18 cellular contexts compared by ENCODE assay signal in genomic region chr12:81205394-81205793, GRCh38.
DNase-seq lines count a peak whose midpoint lies in the region; ATAC-seq, FAIRE-seq and TF ChIP-seq lines count a peak whose summit lies in the region.
"Had no signal": no experiment of that assay in that cellular context is flagged by ENCODE, and none has a peak within 500 bp of the region (broad histone marks: within the 10 kb centered on the region; RNA-seq: fewer than 3 reads in every experiment).

No MANE protein-coding gene starts in this region.

- peaks cover 3% of the 10 kb centered on the region for H3F3A ChIP-seq in neural cell (ENCODE audit: insufficient read depth, low read length, poor library complexity, severe bottlenecking)

- H3K36me3 ChIP-seq in HUES6 (ENCODE audit: control insufficient read depth, insufficient read depth, low read length) (no peaks in the 10 kb centered on the region), hepatocyte (replicated peaks; ENCODE audit: insufficient read depth, low read depth) (no peaks in the 10 kb centered on the region), neural cell (ENCODE audit: insufficient read depth, low read length) (no peaks in the 10 kb centered on the region), Karpas-422 (ENCODE audit: insufficient read depth, low read length) (no peaks in the 10 kb centered on the region)
- H3K36me3 ChIP-seq: BLaER1 treated with 17β-estradiol and CSF1 and Interleukin-3, amounts not matched to agents 10 nM and 100 nM had no signal

- no peak for TF ChIP-seq EP300 in neural cell (conservative IDR thresholded peaks at IDR 0.05; ENCODE audit: poor library complexity, severe bottlenecking)

- WGBS in hepatocyte (ENCODE audit: low lambda C conversion rate, missing lambda C conversion rate), result 58% methylated on average over 1 of the region's 1 CpG

- H3K27me3 ChIP-seq in HUES6 (ENCODE audit: control insufficient read depth, insufficient read depth, low read length) (no peaks in the 10 kb centered on the region), hepatocyte (no peaks in the 10 kb centered on the region), neural cell (ENCODE audit: insufficient read depth, low read depth, low read length) (no peaks in the 10 kb centered on the region), Karpas-422 (ENCODE audit: low read length) (no peaks in the 10 kb centered on the region)
- H3K27me3 ChIP-seq: BLaER1 treated with 17β-estradiol and CSF1 and Interleukin-3, amounts not matched to agents 10 nM and 100 nM had no signal

- H3K4me1 ChIP-seq in HUES6 (ENCODE audit: control insufficient read depth, insufficient read depth, low read length) (peaks cover 54% of the 10 kb centered on the region), hepatocyte (ENCODE audit: insufficient read depth) (peaks cover 32% of the 10 kb centered on the region), Karpas-422 (ENCODE audit: low read length) (no peaks in the 10 kb centered on the region)

- ATAC-seq in activated CD4-positive, CD25-positive, alpha-beta regulatory T cell treated with anti-CD3 and anti-CD28 coated beads, Interleukin-2, amount 50 U/mL, for 24 hours, result no peak
- ATAC-seq: GM12878 had no signal

- H3K9me3 ChIP-seq in HUES6 (ENCODE audit: control insufficient read depth, insufficient read depth, low read depth, low read length), result no peaks in the 10 kb centered on the region
- H3K9me3 ChIP-seq in hepatocyte (ENCODE audit: low read depth), result no peaks in the 10 kb centered on the region
- H3K9me3 ChIP-seq in neural cell (ENCODE audit: low read length), result no peaks in the 10 kb centered on the region
- no peaks in the 10 kb centered on the region for H3K9me3 ChIP-seq in Karpas-422 (ENCODE audit: low read length)
- H3K9me3 ChIP-seq: BLaER1 treated with 17β-estradiol and CSF1 and Interleukin-3, amounts not matched to agents 10 nM and 100 nM had no signal

- H3K9me2 ChIP-seq in hepatocyte (replicated peaks; ENCODE audit: insufficient read depth) (no peaks in the 10 kb centered on the region), neural cell (ENCODE audit: insufficient read depth, low read length) (no peaks in the 10 kb centered on the region), Karpas-422 (replicated peaks; ENCODE audit: insufficient read depth, low read length) (no peaks in the 10 kb centered on the region)

- no peaks in the 10 kb centered on the region for H3K79me2 ChIP-seq in hepatocyte
- H3K79me2 ChIP-seq in neural cell (replicated peaks; ENCODE audit: insufficient read depth, low read length), result no peaks in the 10 kb centered on the region
- H3K79me2 ChIP-seq in Karpas-422 (ENCODE audit: low read length), result no peaks in the 10 kb centered on the region

- H4K20me1 ChIP-seq in hepatocyte (ENCODE audit: insufficient read depth, poor library complexity, severe bottlenecking) (no peaks in the 10 kb centered on the region), neural cell (ENCODE audit: insufficient read depth) (no peaks in the 10 kb centered on the region), Karpas-422 (ENCODE audit: insufficient read depth, low read depth, low read length) (no peaks in the 10 kb centered on the region)
- H4K20me1 ChIP-seq: BLaER1 treated with 17β-estradiol and CSF1 and Interleukin-3, amounts not matched to agents 10 nM and 100 nM had no signal

- H3K4me3 ChIP-seq in HUES6 (ENCODE audit: low read depth, low read length) (no peak overlapping the region), hepatocyte (no peak overlapping the region), neural cell (ENCODE audit: low read length) (no peak overlapping the region), Karpas-422 (ENCODE audit: low read length) (no peak overlapping the region)
- H3K4me3 ChIP-seq: BLaER1 treated with 17β-estradiol and CSF1 and Interleukin-3, amounts not matched to agents 10 nM and 100 nM; GM12878; GM23248 had no signal

- no peak for TF ChIP-seq CTCF in D721Med (IDR thresholded peaks at IDR 0.05; ENCODE audit: insufficient read depth, missing control alignments)
- no peak for TF ChIP-seq CTCF in hepatocyte (IDR thresholded peaks at IDR 0.05; ENCODE audit: poor library complexity)
- TF ChIP-seq CTCF in neural cell (IDR thresholded peaks at IDR 0.05; ENCODE audit: poor library complexity, severe bottlenecking), result no peak

- intact Hi-C loops in cardiac septum (cut with DNase I), result no loop called here

- H2AFZ ChIP-seq in hepatocyte, result no peak overlapping the region
- no peak overlapping the region for H2AFZ ChIP-seq in neural cell (ENCODE audit: low read depth, low read length)
- H2AFZ ChIP-seq in Karpas-422 (ENCODE audit: low read length), result no peak overlapping the region
- H2AFZ ChIP-seq: GM23248 had no signal

- no peak for DNase-seq in D721Med (ENCODE audit: insufficient read length, low spot score)
- peak; percentile 33 for DNase-seq in hepatocyte (ENCODE audit: low spot score)
- DNase-seq in Karpas-422, result no peak
- DNase-seq in dedifferentiated amniotic fluid mesenchymal stem cell (ENCODE audit: extremely low spot score), result no peak
- no peak for DNase-seq in cardiac septum (ENCODE audit: low spot score)
- DNase-seq: 8988T; CD4-positive, alpha-beta memory T cell; COR-L47; DMS79; GM23248; H7; IMR-90 had no signal

- H3K27ac ChIP-seq in HUES6 (ENCODE audit: low read depth, low read length), result peak overlapping the region; percentile 19; the same call in 1 of the 2 replicates
- peak overlapping the region; percentile 13 for H3K27ac ChIP-seq in hepatocyte
- peak overlapping the region; percentile 70 for H3K27ac ChIP-seq in neural cell (ENCODE audit: low read length)
- H3K27ac ChIP-seq in Karpas-422 (ENCODE audit: low read length), result no peak overlapping the region
- H3K27ac ChIP-seq: BLaER1 treated with 17β-estradiol and CSF1 and Interleukin-3, amounts not matched to agents 10 nM and 100 nM; GM23248 had no signal

- H3K9ac ChIP-seq in HUES6 (ENCODE audit: low read length), result no peak overlapping the region
- H3K9ac ChIP-seq in neural cell (ENCODE audit: low read length), result peak overlapping the region; percentile 32
- no peak overlapping the region for H3K9ac ChIP-seq in Karpas-422 (ENCODE audit: low read length)
- H3K9ac ChIP-seq: BLaER1 treated with 17β-estradiol and CSF1 and Interleukin-3, amounts not matched to agents 10 nM and 100 nM; GM23248 had no signal

- TF ChIP-seq RAD21 in neural cell (conservative IDR thresholded peaks at IDR 0.05), result no peak

- H3K4me2 ChIP-seq in hepatocyte (peak overlapping the region; percentile 21), neural cell (ENCODE audit: low read length) (no peak overlapping the region), Karpas-422 (ENCODE audit: low read depth, low read length, poor library complexity, severe bottlenecking) (no peak overlapping the region)
- H3K4me2 ChIP-seq: BLaER1 treated with 17β-estradiol and CSF1 and Interleukin-3, amounts not matched to agents 10 nM and 100 nM had no signal

- peak; percentile 91 for FAIRE-seq in D721Med (lab: Jason Lieb, UNC)
- FAIRE-seq: GM12878, GM18507 had no signal

TF ChIP-seq in neural cell, 6 proteins besides CTCF, POLR2A, EP300 and RAD21:
- TF ChIP-seq POLR2AphosphoS5 (IDR thresholded peaks at IDR 0.05) (no peak), REST (IDR thresholded peaks at IDR 0.05; ENCODE audit: borderline replicate concordance) (no peak), TAF1 (IDR thresholded peaks at IDR 0.05; ENCODE audit: low read depth) (no peak), EZH2 (IDR thresholded peaks at IDR 0.05; ENCODE audit: borderline replicate concordance, insufficient read depth, low read length, poor library complexity, severe bottlenecking) (no peak), MXI1 (conservative IDR thresholded peaks at IDR 0.05; ENCODE audit: poor library complexity, severe bottlenecking) (no peak), SMC3 (conservative IDR thresholded peaks at IDR 0.05; ENCODE audit: poor library complexity) (no peak)
